Comparison of ENCODE assay signal across 22 cellular contexts in genomic region chr9:86783884-86784283, GRCh38.
A peak's percentile ranks its signal among the peaks of the same experiment; 100 is the strongest.
DNase-seq lines count a peak whose midpoint lies in the region; ATAC-seq and TF ChIP-seq lines count a peak whose summit lies in the region.
"Had no signal": no experiment of that assay in that cellular context is flagged by ENCODE, and none has a peak within 500 bp of the region (broad histone marks: within the 10 kb centered on the region; RNA-seq: fewer than 3 reads in every experiment).

No MANE protein-coding gene starts in this region.

- CTCF ChIA-PET in HEK293 (lab: Yijun Ruan, JAX): no interaction called here

- 79 to 90% (median 82%) methylated on average over 3 of the region's 3 CpGs for WGBS in psoas muscle, 3 donors

- peak; percentile 56 for DNase-seq in AG08395 (ENCODE audit: low spot score)
- DNase-seq in astrocyte of the spinal cord (ENCODE audit: low read depth, low spot score): peak; percentile 56
- DNase-seq in fibroblast of villous mesenchyme (ENCODE audit: low read depth): peak; percentile 86
- no peak for DNase-seq in foreskin melanocyte
- DNase-seq in psoas muscle: no peak
- no peak for DNase-seq in islet precursor cell
- DNase-seq: activated CD4-positive, alpha-beta T cell treated with anti-CD3 and anti-CD28 coated beads for 48 hours; activated naive CD4-positive, alpha-beta T cell treated with Interleukin-2 at 50 U/mL for 16 hours; AML-193; Calu3; NCI-H1417; NCI-H2171 treated with DMSO at 0.1 percent for 48 hours; nucleus accumbens; SK-N-SH; stimulated activated CD4-positive, alpha-beta T cell treated with anti-CD3 and anti-CD28 coated beads, Interleukin-4, amount 100 ng/mL, for 1 hour; substantia nigra had no signal

- ATAC-seq in SK-N-SH treated with all-trans-retinoic acid at 6 μM for 48 hours: no peak
- no peak for ATAC-seq in psoas muscle
- ATAC-seq: GM12878, K562, left lobe of liver, Panc1 had no signal

- no peak overlapping the region for H3K27ac ChIP-seq in HEK293 (ENCODE audit: extremely low read depth, low read depth, low read length)
- no peak overlapping the region for H3K27ac ChIP-seq in psoas muscle

- H3K4me3 ChIP-seq in HEK293 (ENCODE audit: low read depth, low read length) (no peak overlapping the region), astrocyte of the spinal cord (ENCODE audit: low read depth, low read length) (no peak overlapping the region), fibroblast of villous mesenchyme (ENCODE audit: low read depth, low read length) (no peak overlapping the region), psoas muscle (no peak overlapping the region)
- H3K4me3 ChIP-seq: GM12878, K562 had no signal

- no peaks in the 10 kb centered on the region for H3K27me3 ChIP-seq in psoas muscle (ENCODE audit: insufficient read depth in 3 of 3, low read length in 2 of 3)

- H3K9me3 ChIP-seq in HEK293 (ENCODE audit: control insufficient read depth, insufficient read depth, low read depth, low read length) (no peaks in the 10 kb centered on the region), psoas muscle (no peaks in the 10 kb centered on the region)
- H3K9me3 ChIP-seq: SK-N-SH had no signal

- H3K4me1 ChIP-seq in HEK293 (ENCODE audit: control insufficient read depth, insufficient read depth, low read length) (peaks cover 3% of the 10 kb centered on the region; the same call in 1 of the 2 replicates), psoas muscle (no peaks in the 10 kb centered on the region)

- no peaks in the 10 kb centered on the region for H3K36me3 ChIP-seq in HEK293 (ENCODE audit: control insufficient read depth in 2 of 2, insufficient read depth in 1 of 2, low read length in 2 of 2)
- H3K36me3 ChIP-seq in psoas muscle (ENCODE audit: insufficient read depth in 1 of 2, low read depth in 1 of 2): no peaks in the 10 kb centered on the region

- intact Hi-C loops in psoas muscle (cut with DNase I): no loop called here

- POLR2A ChIA-PET in HEK293 (lab: Yijun Ruan, JAX): no interaction called here

- in situ Hi-C loops in astrocyte of the spinal cord (cut with HindIII; ENCODE audit: low sequenced_read_pairs): no loop called here

- no peak for TF ChIP-seq CTCF in HEK293 (tag by site-specific recombination; IDR thresholded peaks at IDR 0.05)
- TF ChIP-seq CTCF in astrocyte of the spinal cord (IDR thresholded peaks at IDR 0.05; ENCODE audit: low read depth, low read length): no peak
- TF ChIP-seq CTCF in fibroblast of villous mesenchyme (IDR thresholded peaks at IDR 0.05; ENCODE audit: insufficient read depth, low read depth, low read length): no peak
- no peak for TF ChIP-seq CTCF in psoas muscle (IDR thresholded peaks at IDR 0.05)

TF ChIP-seq in HEK293, 187 proteins besides CTCF, POLR2A, EP300 and RAD21:
- 0 out of 2 replicates have a peak, but pooled peaks have one; percentile 35 for TF ChIP-seq ZIC2 (tag by site-specific recombination; IDR thresholded peaks at IDR 0.05)
- TF ChIP-seq ZNF768 (tag by site-specific recombination; IDR thresholded peaks at IDR 0.05): no peak
TF ChIP-seq in HEK293: peak in this region for 1.

TF ChIP-seq in SK-N-SH treated with all-trans-retinoic acid at 6 μM for 48 hours, 23 proteins besides CTCF, POLR2A, EP300 and RAD21:
- TF ChIP-seq ZNF565 (CRISPR knock-in tag; conservative IDR thresholded peaks at IDR 0.05; ENCODE audit: low read depth) (no peak), PATZ1 (CRISPR knock-in tag; IDR thresholded peaks at IDR 0.05; ENCODE audit: borderline replicate concordance) (no peak), ARNTL (CRISPR knock-in tag; IDR thresholded peaks at IDR 0.05; ENCODE audit: borderline replicate concordance, low read depth) (no peak), TSHZ2 (CRISPR knock-in tag; IDR thresholded peaks at IDR 0.05) (no peak), OSR1 (CRISPR knock-in tag; IDR thresholded peaks at IDR 0.05) (no peak), PPARA (CRISPR knock-in tag; IDR thresholded peaks at IDR 0.05; ENCODE audit: borderline replicate concordance) (no peak), RARB (CRISPR knock-in tag; IDR thresholded peaks at IDR 0.05) (no peak), CSDC2 (CRISPR knock-in tag; IDR thresholded peaks at IDR 0.05) (no peak), CSRNP3 (CRISPR knock-in tag; IDR thresholded peaks at IDR 0.05) (no peak)
TF ChIP-seq in SK-N-SH treated with all-trans-retinoic acid at 6 μM for 48 hours: peak in this region for 0.

Comparison
In these comparisons a context has a peak if more than half of its experiments do, and no peak if none do; other contexts are left out.
1. DNase-seq: peak in AG08395 (single experiment), astrocyte of the spinal cord (single experiment) and fibroblast of villous mesenchyme (single experiment); none in foreskin melanocyte (single experiment), psoas muscle (0 of 2) and islet precursor cell (single experiment).